In genomic region chr2:38178556-38179419, GRCh38 we compare ENCODE assay signal across 1 cellular context.
TF ChIP-seq lines count a peak whose summit lies in the region.

No MANE protein-coding gene starts in this region.

TF ChIP-seq in GM12878, 131 proteins besides CTCF, POLR2A, EP300 and RAD21 (continued from another document):
- TF ChIP-seq CUX1 (IDR thresholded peaks at IDR 0.05; ENCODE audit: insufficient replicate concordance, low read depth, low read length) (no peak), SP1 (IDR thresholded peaks at IDR 0.05; ENCODE audit: low read depth, low read length) (no peak), PRDM15 (CRISPR knock-in tag; IDR thresholded peaks at IDR 0.05) (no peak), JUNB (IDR thresholded peaks at IDR 0.05) (peak; percentile 59), MTA3 (IDR thresholded peaks at IDR 0.05; ENCODE audit: borderline replicate concordance, low read length) (0 out of 2 replicates have a peak, but pooled peaks have one; percentile 34), ATF2 (IDR thresholded peaks at IDR 0.05; ENCODE audit: low read length) (peak; percentile 86), RCOR1 (conservative IDR thresholded peaks at IDR 0.05; ENCODE audit: low read depth, low read length) (no peak), RB1 (IDR thresholded peaks at IDR 0.05; ENCODE audit: borderline replicate concordance) (no peak), ZBTB40 (IDR thresholded peaks at IDR 0.05; ENCODE audit: borderline replicate concordance) (no peak), RFX5 (IDR thresholded peaks at IDR 0.05; ENCODE audit: low read depth, low read length) (no peak), BCL11A (IDR thresholded peaks at IDR 0.05; ENCODE audit: low read depth, low read length) (peak; percentile 65; the same call in 1 of the 2 replicates), ZNF217 (IDR thresholded peaks at IDR 0.05) (no peak), EED (IDR thresholded peaks at IDR 0.05; ENCODE audit: low read depth) (peak; percentile 94), BCLAF1 (IDR thresholded peaks at IDR 0.05) (no peak)
TF ChIP-seq in GM12878: peak in this region for 31.
